In genomic region chr15:40115670-40116093, GRCh38 we compare ENCODE assay signal across 1 cellular context.
TF ChIP-seq lines count a peak whose summit lies in the region.

No MANE protein-coding gene starts in this region.

TF ChIP-seq in HepG2, 621 proteins besides CTCF, POLR2A, EP300 and RAD21 (continued from another document and continues in another):
- TF ChIP-seq ZNF513 (CRISPR knock-in tag; conservative IDR thresholded peaks at IDR 0.05) (no peak), DRAP1 (CRISPR knock-in tag; IDR thresholded peaks at IDR 0.05) (peak; percentile 33; the same call in 1 of the 2 replicates), ZBTB2 (CRISPR knock-in tag; IDR thresholded peaks at IDR 0.05; ENCODE audit: low read depth) (no peak), IRX3 (CRISPR knock-in tag; IDR thresholded peaks at IDR 0.05; ENCODE audit: borderline replicate concordance, low read depth) (no peak), ZNF816 (CRISPR knock-in tag; IDR thresholded peaks at IDR 0.05; ENCODE audit: borderline replicate concordance) (no peak), IRF2 (CRISPR knock-in tag; IDR thresholded peaks at IDR 0.05) (peak; percentile 80; the same call in 1 of the 2 replicates), RFXANK (CRISPR knock-in tag; IDR thresholded peaks at IDR 0.05) (no peak), NAIF1 (CRISPR knock-in tag; IDR thresholded peaks at IDR 0.05; ENCODE audit: borderline replicate concordance) (no peak), FOSL1 (CRISPR knock-in tag; IDR thresholded peaks at IDR 0.05; ENCODE audit: borderline replicate concordance) (no peak), ETV6 (CRISPR knock-in tag; conservative IDR thresholded peaks at IDR 0.05) (no peak), GTF3A (CRISPR knock-in tag; conservative IDR thresholded peaks at IDR 0.05) (no peak), ZNF749 (CRISPR knock-in tag; IDR thresholded peaks at IDR 0.05; ENCODE audit: borderline replicate concordance) (no peak), FUBP1 (CRISPR knock-in tag; IDR thresholded peaks at IDR 0.05; ENCODE audit: borderline replicate concordance) (no peak), ZNF776 (CRISPR knock-in tag; IDR thresholded peaks at IDR 0.05) (no peak), ZNF563 (CRISPR knock-in tag; IDR thresholded peaks at IDR 0.05) (no peak; the same call in 1 of the 2 replicates), ZNF17 (CRISPR knock-in tag; IDR thresholded peaks at IDR 0.05) (no peak), PITX1 (CRISPR knock-in tag; IDR thresholded peaks at IDR 0.05) (peak; percentile 48; the same call in 1 of the 2 replicates), CCAR2 (optimal IDR thresholded peaks at IDR 0.05; ENCODE audit: low read depth, low read length) (no peak), MLX (CRISPR knock-in tag; IDR thresholded peaks at IDR 0.05) (no peak), ZNF713 (CRISPR knock-in tag; IDR thresholded peaks at IDR 0.05) (no peak), FIP1L1 (IDR thresholded peaks at IDR 0.05; ENCODE audit: borderline replicate concordance, insufficient read depth, low read depth, low read length) (no peak), KMT2A (CRISPR knock-in tag; IDR thresholded peaks at IDR 0.05) (no peak), JUNB (CRISPR knock-in tag; IDR thresholded peaks at IDR 0.05; ENCODE audit: borderline replicate concordance) (no peak), ZNF142 (CRISPR knock-in tag; IDR thresholded peaks at IDR 0.05) (no peak), THAP8 (CRISPR knock-in tag; IDR thresholded peaks at IDR 0.05; ENCODE audit: borderline replicate concordance) (no peak), ZNF678 (CRISPR knock-in tag; IDR thresholded peaks at IDR 0.05) (no peak), CSRNP1 (CRISPR knock-in tag; IDR thresholded peaks at IDR 0.05) (no peak), RFX1 (IDR thresholded peaks at IDR 0.05) (no peak), PBX3 (CRISPR knock-in tag; IDR thresholded peaks at IDR 0.05; ENCODE audit: borderline replicate concordance) (no peak), KMT2B (CRISPR knock-in tag; IDR thresholded peaks at IDR 0.05) (no peak), REXO4 (CRISPR knock-in tag; IDR thresholded peaks at IDR 0.05; ENCODE audit: borderline replicate concordance) (no peak), ZNF781 (CRISPR knock-in tag; IDR thresholded peaks at IDR 0.05; ENCODE audit: borderline replicate concordance, not compliant biosample characterization) (peak; percentile 53), HNF1A (IDR thresholded peaks at IDR 0.05; ENCODE audit: low read depth) (no peak), HNF1A (CRISPR knock-in tag; IDR thresholded peaks at IDR 0.05; ENCODE audit: borderline replicate concordance) (no peak), MXD4 (CRISPR knock-in tag; IDR thresholded peaks at IDR 0.05) (no peak), ZSCAN31 (CRISPR knock-in tag; IDR thresholded peaks at IDR 0.05; ENCODE audit: low read depth) (no peak), SNAPC5 (CRISPR knock-in tag; IDR thresholded peaks at IDR 0.05; ENCODE audit: borderline replicate concordance) (no peak), CEBPG (CRISPR knock-in tag; IDR thresholded peaks at IDR 0.05) (peak; percentile 99), ZZZ3 (CRISPR knock-in tag; IDR thresholded peaks at IDR 0.05; ENCODE audit: borderline replicate concordance) (no peak), ZNF660 (CRISPR knock-in tag; IDR thresholded peaks at IDR 0.05; ENCODE audit: borderline replicate concordance, low read depth) (no peak), PAX8 (CRISPR knock-in tag; IDR thresholded peaks at IDR 0.05; ENCODE audit: borderline replicate concordance) (no peak), U2AF1 (optimal IDR thresholded peaks at IDR 0.05; ENCODE audit: low read depth, low read length) (no peak), POLR2G (IDR thresholded peaks at IDR 0.05; ENCODE audit: low read depth, low read length) (no peak)
